ENCODE assay signal across 16 cellular contexts in genomic region chr16:88792078-88792550, GRCh38. TPM values are rescaled to one million over a fixed set of nuclear protein-coding genes. Genes with fewer than 3 reads are reported as not detected.
A peak's percentile ranks its signal among the peaks of the same experiment; 100 is the strongest.
DNase-seq lines count a peak whose midpoint lies in the region; ATAC-seq, FAIRE-seq and TF ChIP-seq lines count a peak whose summit lies in the region.
"Had no signal": no experiment of that assay in that cellular context is flagged by ENCODE, and none has a peak within 500 bp of the region (broad histone marks: within the 10 kb centered on the region; RNA-seq: fewer than 3 reads in every experiment).

No MANE protein-coding gene starts in this region.

- H3K27ac Mint-ChIP-seq in stimulated activated effector memory CD8-positive, alpha-beta T cell treated with anti-CD3 and anti-CD28 coated beads, Interleukin-12 subunit alpha, Interleukin-12 subunit beta, amount 100 ng/mL, for 72 hours: peak overlapping the region; percentile 91
- H3K27ac Mint-ChIP-seq in CD8-positive, alpha-beta memory T cell: peak overlapping the region in 4 of 8 donors; percentile 59 to 94 (median 84)

- no peaks in the 10 kb centered on the region for H3K27me3 ChIP-seq in GM23248 (replicated peaks; ENCODE audit: insufficient read depth)
- H3K27me3 ChIP-seq in Panc1 (ENCODE audit: control insufficient read depth, insufficient read depth, low read length): no peaks in the 10 kb centered on the region
- no peaks in the 10 kb centered on the region for H3K27me3 ChIP-seq in K562 (ENCODE audit: control insufficient read depth in 2 of 2, insufficient read depth in 2 of 2, low read length in 2 of 2)
- H3K27me3 ChIP-seq in CD8-positive, alpha-beta memory T cell (ENCODE audit: insufficient read depth, low read length, poor library complexity, severe bottlenecking): no peaks in the 10 kb centered on the region
- H3K27me3 ChIP-seq: Peyer's patch had no signal

- H3K4me3 Mint-ChIP-seq in stimulated activated effector memory CD8-positive, alpha-beta T cell treated with anti-CD3 and anti-CD28 coated beads, Interleukin-12 subunit alpha, Interleukin-12 subunit beta, amount 100 ng/mL, for 72 hours: peak overlapping the region; percentile 76
- H3K4me3 Mint-ChIP-seq in CD8-positive, alpha-beta memory T cell: no peak overlapping the region

- H3K4me1 Mint-ChIP-seq in stimulated activated effector memory CD8-positive, alpha-beta T cell treated with anti-CD3 and anti-CD28 coated beads, Interleukin-12 subunit alpha, Interleukin-12 subunit beta, amount 100 ng/mL, for 72 hours: peaks cover 41% of the 10 kb centered on the region
- peaks cover 16 to 67% (median 36%) of the 10 kb centered on the region in 3 donors for H3K4me1 Mint-ChIP-seq in CD8-positive, alpha-beta memory T cell

- H2AFZ ChIP-seq in GM23248 (0 out of 2 replicates have a peak overlapping the region, but pooled peaks have one; percentile 25), K562 (ENCODE audit: low read depth, low read length) (no peak overlapping the region)

- H3K9me1 ChIP-seq in K562 (ENCODE audit: control insufficient read depth, insufficient read depth, low read length): no peaks in the 10 kb centered on the region

- FAIRE-seq in K562 (lab: Jason Lieb, UNC): no peak
- FAIRE-seq in GM12892 (lab: Jason Lieb, UNC): no peak

- 0 out of 2 replicates have a peak, but pooled peaks cover 13% of the 10 kb centered on the region for H3K79me2 ChIP-seq in GM23248 (ENCODE audit: insufficient read depth)
- H3K79me2 ChIP-seq in K562 (ENCODE audit: control insufficient read depth, insufficient read depth, low read length): no peaks in the 10 kb centered on the region

- no peaks in the 10 kb centered on the region for H3K9me3 Mint-ChIP-seq in stimulated activated effector memory CD8-positive, alpha-beta T cell treated with anti-CD3 and anti-CD28 coated beads, Interleukin-12 subunit alpha, Interleukin-12 subunit beta, amount 100 ng/mL, for 72 hours
- no peaks in the 10 kb centered on the region for H3K9me3 Mint-ChIP-seq in CD8-positive, alpha-beta memory T cell

- TF ChIP-seq CTCF in Panc1 (IDR thresholded peaks at IDR 0.05): no peak
- no peak for TF ChIP-seq CTCF in K562 (IDR thresholded peaks at IDR 0.05 in 2 of 3, conservative IDR thresholded peaks at IDR 0.05 in 1 of 3; ENCODE audit: insufficient read depth in 2 of 3, low read depth in 1 of 3, low read length in 3 of 3)

- peak; percentile 91 for DNase-seq in GM23248
- no peak for DNase-seq in Panc1 (ENCODE audit: low read depth, low spot score)
- no peak for DNase-seq in K562 (ENCODE audit: extremely low read depth in 1 of 4, low spot score in 3 of 4)
- no peak for DNase-seq in stimulated activated effector memory CD8-positive, alpha-beta T cell treated with anti-CD3 and anti-CD28 coated beads, Interleukin-12 subunit alpha, Interleukin-12 subunit beta, amount 100 ng/mL, for 72 hours (ENCODE audit: low spot score in 2 of 2)
- DNase-seq in GM12892 (ENCODE audit: insufficient read length): no peak
- DNase-seq in CD8-positive, alpha-beta memory T cell: no peak
- DNase-seq in AG08395 (ENCODE audit: low spot score): no peak
- DNase-seq: activated CD4-positive, alpha-beta T cell treated with anti-CD3 and anti-CD28 coated beads, Interleukin-2, amount 50 U/mL, for 4 hours; activated naive CD4-positive, alpha-beta T cell treated with Interleukin-2 at 50 U/mL for 16 hours; cerebellar nuclear complex; COR-L47; heart right ventricle; NCI-H1436 treated with DMSO at 0.1 percent for 48 hours; NCI-H510A; Peyer's patch had no signal

- H3K9me2 ChIP-seq in GM23248 (ENCODE audit: insufficient read depth): no peaks in the 10 kb centered on the region

- H3F3A ChIP-seq in GM23248 (ENCODE audit: insufficient read depth): peaks cover 10% of the 10 kb centered on the region; the same call in 1 of the 2 replicates

- no peaks in the 10 kb centered on the region for H3K9me3 ChIP-seq in GM23248 (ENCODE audit: low read depth)
- no peaks in the 10 kb centered on the region for H3K9me3 ChIP-seq in Panc1 (ENCODE audit: control insufficient read depth, insufficient read depth, low read depth, low read length)
- no peaks in the 10 kb centered on the region for H3K9me3 ChIP-seq in K562 (replicated peaks; ENCODE audit: control insufficient read depth, insufficient read depth, low read depth, low read length)
- no peaks in the 10 kb centered on the region for H3K9me3 ChIP-seq in CD8-positive, alpha-beta memory T cell (ENCODE audit: low read length)
- H3K9me3 ChIP-seq: heart right ventricle, Peyer's patch had no signal

- ATAC-seq in Panc1: peak; percentile 22; the same call in 1 of the 2 replicates
- ATAC-seq in K562: peak; percentile 5; the same call in 1 of the 3 replicates
- peak; percentile 27 for ATAC-seq in stimulated activated effector memory CD8-positive, alpha-beta T cell treated with anti-CD3 and anti-CD28 coated beads, Interleukin-12 subunit alpha, Interleukin-12 subunit beta, amount 100 ng/mL, for 72 hours

- peak overlapping the region; percentile 39; the same call in 1 of the 2 replicates for H3K4me3 ChIP-seq in GM23248
- no peak overlapping the region for H3K4me3 ChIP-seq in Panc1 (ENCODE audit: low read depth in 2 of 2, low read length in 2 of 2)
- H3K4me3 ChIP-seq in K562: no peak overlapping the region
- no peak overlapping the region for H3K4me3 ChIP-seq in CD8-positive, alpha-beta memory T cell (ENCODE audit: low read length)
- H3K4me3 ChIP-seq: heart right ventricle, Peyer's patch had no signal

- in situ Hi-C loops in GM23248 (cut with MboI): no loop called here
- in situ Hi-C loops in Panc1 (cut with HindIII; ENCODE audit: low pct_unique_long_range_greater_than_20kb, low sequenced_read_pairs): no loop called here
- in situ Hi-C loops in K562 (cut with MboI): no loop called here

- H3K4me2 ChIP-seq in GM23248 (ENCODE audit: unreplicated experiment): peak overlapping the region; percentile 56
- no peak overlapping the region for H3K4me2 ChIP-seq in K562 (ENCODE audit: insufficient read depth, low read length)

- H3K36me3 Mint-ChIP-seq in stimulated activated effector memory CD8-positive, alpha-beta T cell treated with anti-CD3 and anti-CD28 coated beads, Interleukin-12 subunit alpha, Interleukin-12 subunit beta, amount 100 ng/mL, for 72 hours: no peaks in the 10 kb centered on the region
- H3K36me3 Mint-ChIP-seq in CD8-positive, alpha-beta memory T cell: no peaks in the 10 kb centered on the region

- no TSS peak for BruUV-seq in Panc1 (replicated peaks; lab: Mats Ljungman, UMichigan)
- BruUV-seq in K562 (replicated peaks; lab: Mats Ljungman, UMichigan): no TSS peak

- intact Hi-C loops in Panc1 (cut with micrococcal nuclease; ENCODE audit: unreplicated experiment) (no loop called here), K562 (cut with micrococcal nuclease) (no loop called here)

- no peaks in the 10 kb centered on the region for H4K20me1 ChIP-seq in GM23248 (ENCODE audit: insufficient read depth)
- H4K20me1 ChIP-seq in K562 (replicated peaks; ENCODE audit: control insufficient read depth, insufficient read depth, low read length): no peaks in the 10 kb centered on the region

- CTCF ChIA-PET in Panc1 (lab: Charles Lee): no interaction called here
- CTCF ChIA-PET in K562 (lab: Yijun Ruan, JAX; ENCODE audit: low intra/inter-chr PET ratio): no interaction called here
- CTCF ChIA-PET in CD8-positive, alpha-beta memory T cell (lab: Charles Lee): interaction anchor here (2.1 kb wide), 1 partner anchor 8 kb away, joined by 8 read pairs; no protein-coding TSS in a partner anchor

- no peak for TF ChIP-seq EP300 in K562 (IDR thresholded peaks at IDR 0.05; ENCODE audit: low read length)

- H3K4me1 ChIP-seq in GM23248 (ENCODE audit: insufficient read depth) (peaks cover 25% of the 10 kb centered on the region), Panc1 (ENCODE audit: control insufficient read depth, insufficient read depth, low read length) (peaks cover 3% of the 10 kb centered on the region; the same call in 1 of the 2 replicates), K562 (replicated peaks in 1 of 2; ENCODE audit: control insufficient read depth in 2 of 2, insufficient read depth in 2 of 2, low read length in 2 of 2) (peaks cover 12 to 43% of the 10 kb centered on the region in 2 experiments)
- peaks cover 54% of the 10 kb centered on the region for H3K4me1 ChIP-seq in CD8-positive, alpha-beta memory T cell (ENCODE audit: insufficient read depth, low read length)

- TF ChIP-seq RAD21 in K562 (CRISPR knock-in tag; conservative IDR thresholded peaks at IDR 0.05 in 1 of 2, IDR thresholded peaks at IDR 0.05 in 1 of 2): no peak

- TF ChIP-seq POLR2A in K562 (conservative IDR thresholded peaks at IDR 0.05) (no peak), GM12892 (IDR thresholded peaks at IDR 0.05; ENCODE audit: low read depth, low read length) (no peak)

- H3K27me3 Mint-ChIP-seq in CD8-positive, alpha-beta memory T cell: no peaks in the 10 kb centered on the region

- WGBS in GM23248 (ENCODE audit: low coverage in 1 of 2, low lambda C conversion rate in 2 of 2, missing lambda C conversion rate in 2 of 2), 2 experiments: 2 to 4% methylated on average over 10 to 12 of the region's 13 CpGs
- WGBS in K562 (ENCODE audit: insufficient coverage, low coverage, missing lambda C conversion rate): 57% methylated on average over 6 of the region's 13 CpGs

- H3K36me3 ChIP-seq in GM23248 (ENCODE audit: low read depth): no peaks in the 10 kb centered on the region
- no peaks in the 10 kb centered on the region for H3K36me3 ChIP-seq in Panc1 (ENCODE audit: control insufficient read depth, insufficient read depth, low read length)
- no peaks in the 10 kb centered on the region for H3K36me3 ChIP-seq in K562 (ENCODE audit: control insufficient read depth, insufficient read depth, low read length)
- H3K36me3 ChIP-seq in CD8-positive, alpha-beta memory T cell (ENCODE audit: insufficient read depth, low read length): no peaks in the 10 kb centered on the region
- H3K36me3 ChIP-seq: heart right ventricle, Peyer's patch had no signal

- H3K9ac ChIP-seq in GM23248 (peak overlapping the region; percentile 69), K562 (ENCODE audit: insufficient read depth in 1 of 2, low read depth in 2 of 2, low read length in 2 of 2) (peak overlapping the region in 1 of 2 experiments; percentile 66; a peak in 2 of 4 replicates)

- POLR2A ChIA-PET in Panc1 (lab: Charles Lee) (no interaction called here), K562 (lab: Yijun Ruan, JAX) (interaction anchor here (0.7 to 2.9 kb wide), 6 partner anchors 8 to 204 kb away, joined by 3 to 18 read pairs (median 4); partner anchors contain the start of gene APRT)
- POLR2A ChIA-PET in CD8-positive, alpha-beta memory T cell (lab: Charles Lee): interaction anchor here (1.1 to 1.3 kb wide), 2 partner anchors 9 to 425 kb away, joined by 3 read pairs; partner anchors contain the start of gene ZNF778

- H3K27ac ChIP-seq in GM23248 (peak overlapping the region; percentile 71), Panc1 (ENCODE audit: low read length) (no peak overlapping the region), K562 (ENCODE audit: extremely low read depth, low read depth, low read length) (no peak overlapping the region)
- H3K27ac ChIP-seq in CD8-positive, alpha-beta memory T cell (ENCODE audit: low read depth, low read length): no peak overlapping the region
- H3K27ac ChIP-seq: epithelial cell of prostate, heart right ventricle had no signal

RNA-seq across cellular contexts. Expression of gene PIEZO1, which starts 7.1 kb away (rescaled TPM):
- total RNA-seq in GM23248 (2014; rRNA removed; shearing (Covaris generic)): 223 and 294 TPM in 2 replicates
- polyA plus RNA-seq in GM23248 (2016; fragmentation: Nextera tagmentation; extraction: Ambion mirVana) (89.7 and 95.3 TPM in 2 replicates), K562 (2011; rRNA removed) (131 and 170 TPM in 2 replicates), K562 (2014; fragmentation: Illumina TruSeq; extraction: Trizol) (146 and 201 TPM in 2 replicates), K562 (2014; fragmentation: Nextera tagmentation; extraction: Ambion mirVana) (1 to 10 TPM; 3.6 to 9.6 TPM), K562 (2014; rRNA removed) (319 and 383 TPM in 2 replicates)
- total RNA-seq in Panc1 (2021; ENCODE audit: unreplicated experiment) (175 TPM), K562 (2014; rRNA removed) (213 and 305 TPM in 2 replicates), K562 (2014; rRNA removed; fragmentation: Illumina TruSeq; extraction: Trizol) (44.5 and 45.2 TPM in 2 replicates), K562 (2015; rRNA removed; fragmentation: Illumina TruSeq; extraction: Trizol) (97.9 and 113 TPM in 2 replicates), K562 (2021) (354 and 432 TPM in 2 replicates)
- polyA plus RNA-seq in Panc1 (2012; ENCODE audit: insufficient read length): 228 TPM
- total RNA-seq in K562 (2011; cell fraction: chromatin; rRNA removed; ENCODE audit: low replicate concordance): 759 and 2,233 TPM in 2 replicates
- 1,565 and 1,591 TPM in 2 replicates for total RNA-seq in K562 (2011; cell fraction: nucleolus; rRNA removed)
- 1,027 and 1,219 TPM in 2 replicates for total RNA-seq in K562 (2011; cell fraction: nucleoplasm; rRNA removed)
- 143 and 281 TPM in 2 replicates for polyA plus RNA-seq in K562 (2011; cell fraction: cytosol; rRNA removed)
- polyA plus RNA-seq in K562 (2011; cell fraction: nucleus; rRNA removed): 1,334 and 2,777 TPM in 2 replicates
- 266 and 440 TPM in 2 replicates for polyA plus RNA-seq in K562 (2012)
- polyA minus RNA-seq in K562 (2011; rRNA and poly(A)+ RNA removed): 56.6 and 97.2 TPM in 2 replicates
- polyA minus RNA-seq in K562 (2011; cell fraction: cytosol; rRNA and poly(A)+ RNA removed): 155 and 200 TPM in 2 replicates
- 321 and 450 TPM in 2 replicates for polyA minus RNA-seq in K562 (2011; cell fraction: nucleus; rRNA and poly(A)+ RNA removed)
- polyA plus RNA-seq in GM12892 (2012; ENCODE audit: missing spikeins): 33.8 TPM
- total RNA-seq in CD8-positive, alpha-beta memory T cell: 100 to 1,000 TPM; 215 to 230 TPM
- 58.4 TPM for polyA plus RNA-seq in CD8-positive, alpha-beta memory T cell

RNA-seq across cellular contexts. Expression of gene CDT1, which starts 11.5 kb away (rescaled TPM):
- 11.3 and 14.2 TPM in 2 replicates for total RNA-seq in GM23248 (2014; rRNA removed; shearing (Covaris generic))
- polyA plus RNA-seq in GM23248 (2016; fragmentation: Nextera tagmentation; extraction: Ambion mirVana) (5.4 and 5.9 TPM in 2 replicates), K562 (2011; rRNA removed) (14.2 and 29.4 TPM in 2 replicates), K562 (2014; fragmentation: Illumina TruSeq; extraction: Trizol) (9.3 and 47.1 TPM in 2 replicates), K562 (2014; fragmentation: Nextera tagmentation; extraction: Ambion mirVana) (1 to 10 TPM in 1 of 2 experiments, under 1 TPM in 1; 0.92 to 1.6 TPM), K562 (2014; rRNA removed) (53.6 and 65.8 TPM in 2 replicates)
- total RNA-seq in Panc1 (2021; ENCODE audit: unreplicated experiment) (39.9 TPM), K562 (2014; rRNA removed) (114 and 119 TPM in 2 replicates), K562 (2014; rRNA removed; fragmentation: Illumina TruSeq; extraction: Trizol) (3.4 and 4.4 TPM in 2 replicates), K562 (2015; rRNA removed; fragmentation: Illumina TruSeq; extraction: Trizol) (14.4 and 17.9 TPM in 2 replicates), K562 (2021) (173 and 178 TPM in 2 replicates)
- 25.1 TPM for polyA plus RNA-seq in Panc1 (2012; ENCODE audit: insufficient read length)
- total RNA-seq in K562 (2011; cell fraction: chromatin; rRNA removed; ENCODE audit: low replicate concordance): 14.1 and 55.6 TPM in 2 replicates
- 67.5 and 87.8 TPM in 2 replicates for total RNA-seq in K562 (2011; cell fraction: nucleolus; rRNA removed)
- total RNA-seq in K562 (2011; cell fraction: nucleoplasm; rRNA removed): 29.4 and 38.8 TPM in 2 replicates
- 48.5 and 101 TPM in 2 replicates for polyA plus RNA-seq in K562 (2011; cell fraction: cytosol; rRNA removed)
- polyA plus RNA-seq in K562 (2011; cell fraction: nucleus; rRNA removed): 38.4 and 58.3 TPM in 2 replicates
- polyA plus RNA-seq in K562 (2012): 68.4 and 200 TPM in 2 replicates
- 9.8 and 10.4 TPM in 2 replicates for polyA minus RNA-seq in K562 (2011; rRNA and poly(A)+ RNA removed)
- polyA minus RNA-seq in K562 (2011; cell fraction: cytosol; rRNA and poly(A)+ RNA removed): 102 and 178 TPM in 2 replicates
- 25.2 and 25.9 TPM in 2 replicates for polyA minus RNA-seq in K562 (2011; cell fraction: nucleus; rRNA and poly(A)+ RNA removed)
- polyA plus RNA-seq in GM12892 (2012; ENCODE audit: missing spikeins): 6.4 TPM
- total RNA-seq in CD8-positive, alpha-beta memory T cell: 100 to 1,000 TPM in 1 of 2 experiments, 10 to 100 TPM in 1; 97.6 to 106 TPM
- polyA plus RNA-seq in CD8-positive, alpha-beta memory T cell: 0.26 TPM

RNA-seq across cellular contexts. Expression of gene APRT, which starts 19.6 kb away (rescaled TPM):
- 105 and 150 TPM in 2 replicates for total RNA-seq in GM23248 (2014; rRNA removed; shearing (Covaris generic))
- polyA plus RNA-seq in GM23248 (2016; fragmentation: Nextera tagmentation; extraction: Ambion mirVana): 224 and 226 TPM in 2 replicates
- total RNA-seq in Panc1 (2021; ENCODE audit: unreplicated experiment): 231 TPM
- 326 TPM for polyA plus RNA-seq in Panc1 (2012; ENCODE audit: insufficient read length)
- 35.4 and 135 TPM in 2 replicates for total RNA-seq in K562 (2011; cell fraction: chromatin; rRNA removed; ENCODE audit: low replicate concordance)
- 138 and 183 TPM in 2 replicates for total RNA-seq in K562 (2011; cell fraction: nucleolus; rRNA removed)
- 82.7 and 89.3 TPM in 2 replicates for total RNA-seq in K562 (2011; cell fraction: nucleoplasm; rRNA removed)
- total RNA-seq in K562 (2014; rRNA removed): 409 and 555 TPM in 2 replicates
- total RNA-seq in K562 (2014; rRNA removed; fragmentation: Illumina TruSeq; extraction: Trizol): 86.2 and 129 TPM in 2 replicates
- 213 and 224 TPM in 2 replicates for total RNA-seq in K562 (2015; rRNA removed; fragmentation: Illumina TruSeq; extraction: Trizol)
- total RNA-seq in K562 (2021): 340 and 359 TPM in 2 replicates
- 146 and 234 TPM in 2 replicates for polyA plus RNA-seq in K562 (2011; rRNA removed)
- 130 and 287 TPM in 2 replicates for polyA plus RNA-seq in K562 (2011; cell fraction: cytosol; rRNA removed)
- polyA plus RNA-seq in K562 (2011; cell fraction: nucleus; rRNA removed): 161 and 192 TPM in 2 replicates
- polyA plus RNA-seq in K562 (2012): 290 and 337 TPM in 2 replicates
- 94.4 and 200 TPM in 2 replicates for polyA plus RNA-seq in K562 (2014; fragmentation: Illumina TruSeq; extraction: Trizol)
- 100 to 1,000 TPM in 1 of 2 experiments, 10 to 100 TPM in 1; 41.7 to 116 TPM for polyA plus RNA-seq in K562 (2014; fragmentation: Nextera tagmentation; extraction: Ambion mirVana)
- polyA plus RNA-seq in K562 (2014; rRNA removed): 354 and 422 TPM in 2 replicates
- polyA minus RNA-seq in K562 (2011; rRNA and poly(A)+ RNA removed): 17.6 and 29.0 TPM in 2 replicates
- 127 and 142 TPM in 2 replicates for polyA minus RNA-seq in K562 (2011; cell fraction: cytosol; rRNA and poly(A)+ RNA removed)
- polyA minus RNA-seq in K562 (2011; cell fraction: nucleus; rRNA and poly(A)+ RNA removed): 49.9 and 62.3 TPM in 2 replicates
- 180 TPM for polyA plus RNA-seq in GM12892 (2012; ENCODE audit: missing spikeins)
- 100 to 1,000 TPM; 338 to 348 TPM for total RNA-seq in CD8-positive, alpha-beta memory T cell
- polyA plus RNA-seq in CD8-positive, alpha-beta memory T cell: 490 TPM
